In genomic region chr10:84019854-84020458, GRCh38 we compare ENCODE assay signal across 7 cellular contexts.
DNase-seq lines count a peak whose midpoint lies in the region; ATAC-seq and TF ChIP-seq lines count a peak whose summit lies in the region.
"Not testable (repeated sequence)": the region's sequence is repeated elsewhere in the genome, so short reads cannot be mapped to it uniquely, and the experiment has no call there.

No MANE protein-coding gene starts in this region.

- WGBS in hepatocyte (ENCODE audit: low lambda C conversion rate, missing lambda C conversion rate) = 79% methylated on average over 9 of the region's 9 CpGs
- 59 to 73% methylated on average over 9 of the region's 9 CpGs for WGBS in lung, 2 donors

- H3K4me1 ChIP-seq in hepatocyte (ENCODE audit: insufficient read depth); lung (ENCODE audit: control insufficient read depth in 2 of 2, insufficient read depth in 2 of 2, low read length in 2 of 2); upper lobe of right lung: not testable (repeated sequence)

- not testable (repeated sequence) for H4K20me1 ChIP-seq in hepatocyte (ENCODE audit: insufficient read depth, poor library complexity, severe bottlenecking)

- not testable (repeated sequence) for H3K4me3 ChIP-seq in hepatocyte, lung, upper lobe of right lung

- not testable (repeated sequence) for H3K4me2 ChIP-seq in hepatocyte

- not testable (repeated sequence) for H3K9me3 ChIP-seq in hepatocyte (ENCODE audit: low read depth); lung (ENCODE audit: control insufficient read depth in 2 of 2, insufficient read depth in 1 of 2, low read length in 1 of 2); upper lobe of right lung

- H3K9me2 ChIP-seq in hepatocyte (replicated peaks; ENCODE audit: insufficient read depth) = not testable (repeated sequence)

- not testable (repeated sequence) for H3K27me3 ChIP-seq in hepatocyte; lung (ENCODE audit: control insufficient read depth, insufficient read depth); upper lobe of right lung

- H3K9me3 Mint-ChIP-seq in activated naive CD4-positive, alpha-beta T cell treated with anti-CD3 and anti-CD28 coated beads, Interleukin-2, amount 10 ng/mL, durations not matched to agents 7 days and 5 days = not testable (repeated sequence)

- not testable (repeated sequence) for H3K4me1 Mint-ChIP-seq in activated naive CD4-positive, alpha-beta T cell treated with anti-CD3 and anti-CD28 coated beads, Interleukin-2, amount 10 ng/mL, durations not matched to agents 7 days and 5 days

- intact Hi-C loops in upper lobe of right lung (cut with DNase I) = not testable (repeated sequence)

- CTCF ChIA-PET in activated naive CD4-positive, alpha-beta T cell treated with anti-CD3 and anti-CD28 coated beads, Interleukin-2, amount 10 ng/mL, durations not matched to agents 7 days and 5 days (lab: Charles Lee) = not testable (repeated sequence)

- H2AFZ ChIP-seq in hepatocyte = not testable (repeated sequence)

- not testable (repeated sequence) for H3K27ac ChIP-seq in hepatocyte; lung (ENCODE audit: low read depth in 1 of 2, low read length in 1 of 2); upper lobe of right lung

- not testable (repeated sequence) for ATAC-seq in lung (ENCODE audit: insufficient read depth, low FRiP score)
- ATAC-seq in upper lobe of right lung = peak; percentile 66

- not testable (repeated sequence) for H3K36me3 Mint-ChIP-seq in activated naive CD4-positive, alpha-beta T cell treated with anti-CD3 and anti-CD28 coated beads, Interleukin-2, amount 10 ng/mL, durations not matched to agents 7 days and 5 days

- H3K79me2 ChIP-seq in hepatocyte = not testable (repeated sequence)

- DNase-seq in DMS79 (lab: John Stamatoyannopoulos, UW) (peak; percentile 1), NCI-H510A (lab: John Stamatoyannopoulos, UW) (peak; percentile 8), SW480 (ENCODE audit: low spot score) (peak; percentile 26), hepatocyte (ENCODE audit: low spot score) (peak; percentile 13), lung (ENCODE audit: low spot score) (peak; percentile 48)
- peak; percentile 25 for DNase-seq in activated naive CD4-positive, alpha-beta T cell treated with anti-CD3 and anti-CD28 coated beads, Interleukin-2, amount 10 ng/mL, durations not matched to agents 7 days and 5 days
- not testable (repeated sequence) for DNase-seq in upper lobe of right lung

- H3K27ac Mint-ChIP-seq in activated naive CD4-positive, alpha-beta T cell treated with anti-CD3 and anti-CD28 coated beads, Interleukin-2, amount 10 ng/mL, durations not matched to agents 7 days and 5 days = not testable (repeated sequence)

- H3K27me3 Mint-ChIP-seq in activated naive CD4-positive, alpha-beta T cell treated with anti-CD3 and anti-CD28 coated beads, Interleukin-2, amount 10 ng/mL, durations not matched to agents 7 days and 5 days = not testable (repeated sequence)

- TF ChIP-seq CTCF in hepatocyte (IDR thresholded peaks at IDR 0.05; ENCODE audit: poor library complexity); lung (IDR thresholded peaks at IDR 0.05; ENCODE audit: control extremely low read depth, extremely low read depth); upper lobe of right lung (IDR thresholded peaks at IDR 0.05): not testable (repeated sequence)

- H3K4me3 Mint-ChIP-seq in activated naive CD4-positive, alpha-beta T cell treated with anti-CD3 and anti-CD28 coated beads, Interleukin-2, amount 10 ng/mL, durations not matched to agents 7 days and 5 days = not testable (repeated sequence)

- not testable (repeated sequence) for H3K36me3 ChIP-seq in hepatocyte (replicated peaks; ENCODE audit: insufficient read depth, low read depth); lung (ENCODE audit: control insufficient read depth in 2 of 2, insufficient read depth in 2 of 2, low read length in 2 of 2); upper lobe of right lung
